In the genomic region with DNA sequence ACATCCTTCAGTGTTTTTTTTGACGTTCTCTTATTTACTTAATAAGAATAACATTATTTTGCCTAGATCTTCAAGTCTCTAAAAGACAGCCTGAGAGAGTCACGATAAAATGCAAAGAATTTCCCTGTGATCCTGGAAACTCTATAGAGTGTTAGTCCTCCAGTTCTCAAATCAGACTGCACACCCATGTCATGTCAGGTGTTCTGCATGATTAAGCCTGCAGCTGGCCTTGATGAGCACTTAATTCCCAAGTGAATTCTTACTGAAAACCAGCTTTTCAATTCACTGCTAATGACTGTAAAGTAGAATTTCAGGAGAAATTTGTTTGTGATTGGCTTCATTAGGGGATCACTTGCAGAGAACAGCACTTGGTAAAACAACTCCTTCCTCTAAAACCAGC, we compare ENCODE assay signal across 16 cellular contexts. TPM values are rescaled to one million over a fixed set of nuclear protein-coding genes. Genes with fewer than 3 reads are reported as not detected.
DNase-seq lines count a peak whose midpoint lies in the region; ATAC-seq, FAIRE-seq and TF ChIP-seq lines count a peak whose summit lies in the region.
"Had no signal": no experiment of that assay in that cellular context is flagged by ENCODE, and none has a peak within 500 bp of the region (broad histone marks: within the 10 kb centered on the region; RNA-seq: fewer than 3 reads in every experiment).

No MANE protein-coding gene starts in this region.

- no peak for TF ChIP-seq POLR2A in GM12892 (IDR thresholded peaks at IDR 0.05; ENCODE audit: low read depth, low read length)

- FAIRE-seq in GM12892 (lab: Jason Lieb, UNC), result peak; percentile 79

- ATAC-seq in GM21381 (IDR thresholded peaks at IDR 0.05; ENCODE audit: unreplicated experiment), result peak; percentile 29
- peak; percentile 34 for ATAC-seq in HG03354 (IDR thresholded peaks at IDR 0.05; ENCODE audit: poor library complexity, severe bottlenecking, unreplicated experiment)
- no peak for ATAC-seq in HG02938 (IDR thresholded peaks at IDR 0.05; ENCODE audit: unreplicated experiment)
- ATAC-seq in HG02798 (IDR thresholded peaks at IDR 0.05; ENCODE audit: poor library complexity, unreplicated experiment), result no peak
- ATAC-seq: sciatic nerve had no signal

- DNase-seq in GM12892 (ENCODE audit: insufficient read length) (no peak), germinal center (ENCODE audit: low spot score) (peak; percentile 16), islet precursor cell (no peak), NCI-H2227 (lab: John Stamatoyannopoulos, UW; ENCODE audit: unreplicated experiment) (no peak)
- DNase-seq: activated T-cell treated with anti-CD3 and anti-CD28 coated beads, Interleukin-2, amount 50 U/mL, for 24 hours; effector CD8-positive, alpha-beta T cell; NCI-H1048; NCI-H510A; stimulated activated CD4-positive, alpha-beta T cell treated with anti-CD3 and anti-CD28 coated beads, Interleukin-1b, Interleukin-23, amount 100 ng/mL, for 48 hours had no signal

RNA-seq across cellular contexts. Expression of a gene that starts 41.9 kb away (rescaled TPM):
- polyA plus RNA-seq in GM12892 (2012; ENCODE audit: missing spikeins), result 7.7 TPM

RNA-seq across cellular contexts. Expression of a gene that starts 41.9 kb away (rescaled TPM):
- 10.3 TPM for polyA plus RNA-seq in GM12892 (2012; ENCODE audit: missing spikeins)

RNA-seq across cellular contexts. Expression of a gene that starts 53.8 kb away (rescaled TPM):
- not detected for polyA plus RNA-seq in GM12892 (2012; ENCODE audit: missing spikeins)
- polyA plus RNA-seq: cardiac muscle cell, hepatocyte had no signal

Comparison
In these comparisons a context has a peak if more than half of its experiments do, and no peak if none do; other contexts are left out.
1. ATAC-seq: peak in GM21381 (single experiment) and HG03354 (single experiment); none in HG02938 (single experiment) and HG02798 (single experiment).